ENCODE assay signal across 14 cellular contexts in genomic region chr7:124893140-124893810, GRCh38. TPM values are rescaled to one million over a fixed set of nuclear protein-coding genes. Genes with fewer than 3 reads are reported as not detected.
DNase-seq lines count a peak whose midpoint lies in the region; ATAC-seq and TF ChIP-seq lines count a peak whose summit lies in the region.
"Had no signal": no experiment of that assay in that cellular context is flagged by ENCODE, and none has a peak within 500 bp of the region (broad histone marks: within the 10 kb centered on the region; RNA-seq: fewer than 3 reads in every experiment).

No MANE protein-coding gene starts in this region.

- intact Hi-C loops in natural killer cell (cut with micrococcal nuclease): no loop called here

- H3K27me3 Mint-ChIP-seq in natural killer cell treated with Interleukin-12 subunit alpha and Interleukin-12 subunit beta and Interleukin-15 and Interleukin-18, amount 100 ng/mL, for 72 hours: no peaks in the 10 kb centered on the region
- no peaks in the 10 kb centered on the region for H3K27me3 Mint-ChIP-seq in natural killer cell (ENCODE audit: low read depth in 2 of 2)
- no peaks in the 10 kb centered on the region for H3K27me3 Mint-ChIP-seq in stimulated activated naive CD8-positive, alpha-beta T cell treated with anti-CD3 and anti-CD28 coated beads, Interleukin-15, Interleukin-2, amounts not matched to agents 100 ng/mL and 50 ng/mL, for 24 hours
- H3K27me3 Mint-ChIP-seq: progenitor cell of endocrine pancreas had no signal

- H3K9me3 Mint-ChIP-seq in natural killer cell treated with Interleukin-12 subunit alpha and Interleukin-12 subunit beta and Interleukin-15 and Interleukin-18, amount 100 ng/mL, for 72 hours: no peaks in the 10 kb centered on the region
- H3K9me3 Mint-ChIP-seq in natural killer cell: no peaks in the 10 kb centered on the region
- H3K9me3 Mint-ChIP-seq in stimulated activated naive CD8-positive, alpha-beta T cell treated with anti-CD3 and anti-CD28 coated beads, Interleukin-15, Interleukin-2, amounts not matched to agents 100 ng/mL and 50 ng/mL, for 24 hours: no peaks in the 10 kb centered on the region
- H3K9me3 Mint-ChIP-seq: activated T-helper 2 cell treated with anti-CD3 and anti-CD28 coated beads, Interferon-gamma antibody, Interleukin-2, Interleukin-4, amounts not matched to agents 10 μg/mL and 5 μg/mL and 100 μg/mL, durations not matched to agents 14 hours and 24 hours and 36 hours; WTC11 had no signal

- H3K36me3 Mint-ChIP-seq in natural killer cell treated with Interleukin-12 subunit alpha and Interleukin-12 subunit beta and Interleukin-15 and Interleukin-18, amount 100 ng/mL, for 72 hours: peaks cover 25% of the 10 kb centered on the region
- peaks cover 30% of the 10 kb centered on the region for H3K36me3 Mint-ChIP-seq in natural killer cell
- H3K36me3 Mint-ChIP-seq in stimulated activated naive CD8-positive, alpha-beta T cell treated with anti-CD3 and anti-CD28 coated beads, Interleukin-15, Interleukin-2, amounts not matched to agents 100 ng/mL and 50 ng/mL, for 24 hours (ENCODE audit: low read depth): peaks cover 68% of the 10 kb centered on the region

- peaks cover 0 to 11% of the 10 kb centered on the region in 2 donors for H3K4me1 Mint-ChIP-seq in natural killer cell treated with Interleukin-12 subunit alpha and Interleukin-12 subunit beta and Interleukin-15 and Interleukin-18, amount 100 ng/mL, for 72 hours (ENCODE audit: low read depth in 2 of 2)
- no peaks in the 10 kb centered on the region for H3K4me1 Mint-ChIP-seq in natural killer cell
- peaks cover 9% of the 10 kb centered on the region for H3K4me1 Mint-ChIP-seq in stimulated activated naive CD8-positive, alpha-beta T cell treated with anti-CD3 and anti-CD28 coated beads, Interleukin-15, Interleukin-2, amounts not matched to agents 100 ng/mL and 50 ng/mL, for 24 hours (ENCODE audit: low read depth)
- H3K4me1 Mint-ChIP-seq: WTC11 had no signal

- ATAC-seq in natural killer cell treated with Interleukin-12 subunit alpha and Interleukin-12 subunit beta and Interleukin-15 and Interleukin-18, amount 100 ng/mL, for 72 hours: no peak
- no peak for ATAC-seq in natural killer cell
- ATAC-seq in HG02571 (IDR thresholded peaks at IDR 0.05; ENCODE audit: unreplicated experiment): peak; percentile 64
- ATAC-seq in HG03354 (IDR thresholded peaks at IDR 0.05; ENCODE audit: poor library complexity, severe bottlenecking, unreplicated experiment): peak; percentile 77
- ATAC-seq: WTC11 had no signal

- peak overlapping the region; percentile 18 for H3K4me3 Mint-ChIP-seq in natural killer cell treated with Interleukin-12 subunit alpha and Interleukin-12 subunit beta and Interleukin-15 and Interleukin-18, amount 100 ng/mL, for 72 hours
- H3K4me3 Mint-ChIP-seq in natural killer cell: no peak overlapping the region
- H3K4me3 Mint-ChIP-seq in stimulated activated naive CD8-positive, alpha-beta T cell treated with anti-CD3 and anti-CD28 coated beads, Interleukin-15, Interleukin-2, amounts not matched to agents 100 ng/mL and 50 ng/mL, for 24 hours: peak overlapping the region; percentile 3
- H3K4me3 Mint-ChIP-seq: WTC11 had no signal

- no peak for TF ChIP-seq CTCF in natural killer cell (IDR thresholded peaks at IDR 0.05)

- no peak for TF ChIP-seq POLR2A in erythroblast (IDR thresholded peaks at IDR 0.05; ENCODE audit: low read length)

- no peak for DNase-seq in natural killer cell treated with Interleukin-12 subunit alpha and Interleukin-12 subunit beta and Interleukin-15 and Interleukin-18, amount 100 ng/mL, for 72 hours (ENCODE audit: low spot score)
- DNase-seq in natural killer cell (no peak), NCI-H446 (lab: John Stamatoyannopoulos, UW) (no peak), erythroblast (lab: John Stamatoyannopoulos, UW) (no peak), NCI-H187 treated with DMSO at 0.1 percent for 48 hours (lab: John Stamatoyannopoulos, UW) (no peak)
- DNase-seq: DMS79; mammary epithelial cell; stimulated activated CD4-positive, alpha-beta T cell treated with anti-CD3 and anti-CD28 coated beads, Interleukin-4, amount 100 ng/mL, for 24 hours had no signal

- H3K27ac Mint-ChIP-seq in natural killer cell treated with Interleukin-12 subunit alpha and Interleukin-12 subunit beta and Interleukin-15 and Interleukin-18, amount 100 ng/mL, for 72 hours: no peak overlapping the region
- no peak overlapping the region for H3K27ac Mint-ChIP-seq in natural killer cell
- H3K27ac Mint-ChIP-seq in stimulated activated naive CD8-positive, alpha-beta T cell treated with anti-CD3 and anti-CD28 coated beads, Interleukin-15, Interleukin-2, amounts not matched to agents 100 ng/mL and 50 ng/mL, for 24 hours: peak overlapping the region; percentile 60
- H3K27ac Mint-ChIP-seq: activated T-helper 2 cell treated with anti-CD3 and anti-CD28 coated beads, Interferon-gamma antibody, Interleukin-2, Interleukin-4, amounts not matched to agents 10 μg/mL and 5 μg/mL and 100 μg/mL, durations not matched to agents 14 hours and 24 hours and 36 hours; progenitor cell of endocrine pancreas; WTC11 had no signal

RNA-seq across cellular contexts. Expression of gene POT1, which starts 36.4 kb away (rescaled TPM):
- total RNA-seq in natural killer cell treated with Interleukin-12 subunit alpha and Interleukin-12 subunit beta and Interleukin-15 and Interleukin-18, amount 100 ng/mL, for 72 hours: 10 to 100 TPM; 27.3 to 27.8 TPM
- total RNA-seq in natural killer cell: 10 to 100 TPM; 19.7 to 22.0 (median 20.8) TPM

Comparison
In these comparisons a context has a peak if more than half of its experiments do, and no peak if none do; other contexts are left out.
1. ATAC-seq: peak in HG02571 (single experiment) and HG03354 (single experiment); none in natural killer cell treated with Interleukin-12 subunit alpha and Interleukin-12 subunit beta and Interleukin-15 and Interleukin-18, amount 100 ng/mL, for 72 hours (0 of 2) and natural killer cell (0 of 3).